16 cellular contexts compared by ENCODE assay signal in the genomic region with DNA sequence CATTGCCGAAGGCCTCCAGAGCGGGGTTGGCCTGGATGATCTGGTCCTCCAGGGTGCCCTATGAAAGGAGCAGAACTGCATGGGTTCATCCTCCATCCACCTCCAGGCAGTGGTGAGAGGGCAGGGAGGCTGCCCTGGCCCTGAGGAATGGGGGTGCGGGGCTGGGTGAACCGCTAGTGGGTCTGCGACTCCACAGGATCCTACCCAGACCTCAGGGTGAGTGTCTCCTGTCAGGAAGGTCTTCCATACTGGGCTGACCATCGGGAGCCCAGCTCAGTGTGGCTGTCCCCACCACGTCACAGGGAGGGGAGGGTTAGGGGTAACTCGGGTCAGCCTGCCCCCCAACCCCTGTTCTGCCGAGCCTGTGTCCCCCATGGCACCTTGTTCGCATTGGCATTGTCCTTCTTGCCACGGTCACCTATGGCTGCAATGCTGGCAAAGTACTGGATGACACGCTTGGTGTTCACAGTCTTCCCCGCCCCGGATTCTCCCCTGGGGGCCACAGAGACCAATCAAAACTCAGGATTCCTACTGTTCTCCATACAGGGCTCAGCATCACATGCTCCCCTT. TPM values are rescaled to one million over a fixed set of nuclear protein-coding genes. Genes with fewer than 3 reads are reported as not detected.
DNase-seq lines count a peak whose midpoint lies in the region; ATAC-seq and TF ChIP-seq lines count a peak whose summit lies in the region.
"Had no signal": no experiment of that assay in that cellular context is flagged by ENCODE, and none has a peak within 500 bp of the region (broad histone marks: within the 10 kb centered on the region; RNA-seq: fewer than 3 reads in every experiment).

No MANE protein-coding gene starts in this region.

- peaks cover 0 to 44% (median 3%) of the 10 kb centered on the region in 12 donors for H3K4me1 ChIP-seq in heart left ventricle
- no peaks in the 10 kb centered on the region for H3K4me1 ChIP-seq in BE2C
- H3K4me1 ChIP-seq in osteoblast (ENCODE audit: insufficient read depth, low read length): no peaks in the 10 kb centered on the region

- no peak overlapping the region for H3K4me2 ChIP-seq in osteoblast (ENCODE audit: insufficient read depth, low read length)
- H3K4me2 ChIP-seq: GM23338 had no signal

- WGBS in heart left ventricle, 4 donors: 50 to 62% (median 54%) methylated on average over 9 to 14 of the region's 14 CpGs

- ATAC-seq in heart left ventricle: peak in 1 of 4 donors; percentile 0
- no peak for ATAC-seq in GM19463 (IDR thresholded peaks at IDR 0.05; ENCODE audit: unreplicated experiment)
- ATAC-seq: GM23338 had no signal

- H3K36me3 ChIP-seq in heart left ventricle: peaks cover 0 to 70% (median 3%) of the 10 kb centered on the region in 9 donors
- H3K36me3 ChIP-seq in BE2C: no peaks in the 10 kb centered on the region
- no peaks in the 10 kb centered on the region for H3K36me3 ChIP-seq in osteoblast (ENCODE audit: insufficient read depth, low read length)

- DNase-seq in heart left ventricle (peak in 2 of 5 donors; percentile 31 to 59), cardiac septum (ENCODE audit: low spot score) (no peak), BE2C (peak; percentile 35), endothelial cell (ENCODE audit: low spot score) (no peak), osteoblast (ENCODE audit: insufficient read length, low spot score, missing footprints) (peak; percentile 82), activated T-cell treated with anti-CD3 and anti-CD28 coated beads for 4 hours (no peak), SIG-M5 treated with dmso at 0.1 percent for 504 hours (lab: John Stamatoyannopoulos, UW; ENCODE audit: unreplicated experiment) (no peak)
- DNase-seq: Calu3; CD4-positive, CD25-positive, alpha-beta regulatory T cell; DMS 273 treated with DMSO at 0.1 percent for 48 hours; H9 had no signal

- H3K27me3 Mint-ChIP-seq in endothelial cell (ENCODE audit: unreplicated experiment): peaks cover 15% of the 10 kb centered on the region

- peak overlapping the region in 3 of 12 donors; percentile 38 to 45 (median 41) for H3K4me3 ChIP-seq in heart left ventricle
- H3K4me3 ChIP-seq in BE2C (ENCODE audit: low read depth, low read length): no peak overlapping the region
- H3K4me3 ChIP-seq in osteoblast (ENCODE audit: insufficient read depth, low read length): no peak overlapping the region
- H3K4me3 ChIP-seq: GM23338 had no signal

- no peaks in the 10 kb centered on the region for H4K20me1 ChIP-seq in osteoblast (ENCODE audit: insufficient read depth, low read length)

- H3K4me1 Mint-ChIP-seq in endothelial cell (ENCODE audit: unreplicated experiment): peaks cover 7% of the 10 kb centered on the region
- H3K4me1 Mint-ChIP-seq: CD4-positive, CD25-positive, alpha-beta regulatory T cell had no signal

- H3K36me3 Mint-ChIP-seq in endothelial cell (ENCODE audit: low read depth, unreplicated experiment): peaks cover 3% of the 10 kb centered on the region
- H3K36me3 Mint-ChIP-seq: CD4-positive, CD25-positive, alpha-beta regulatory T cell had no signal

- no peaks in the 10 kb centered on the region for H3K79me2 ChIP-seq in osteoblast (ENCODE audit: insufficient read depth, low read length)

- H3K27ac ChIP-seq in heart left ventricle (peak overlapping the region in 7 of 12 donors; percentile 4 to 91 (median 82)), osteoblast (ENCODE audit: low read depth, low read length) (no peak overlapping the region)

- H3K27ac Mint-ChIP-seq in endothelial cell (ENCODE audit: unreplicated experiment): peak overlapping the region; percentile 3
- H3K27ac Mint-ChIP-seq: GM23338, H9 had no signal

- no peak overlapping the region for H2AFZ ChIP-seq in osteoblast (ENCODE audit: low read length)
- H2AFZ ChIP-seq: GM23338 had no signal

- H3K9me3 ChIP-seq in heart left ventricle (no peaks in the 10 kb centered on the region), BE2C (no peaks in the 10 kb centered on the region), osteoblast (ENCODE audit: low read depth, low read length) (no peaks in the 10 kb centered on the region)

- H3K9me3 Mint-ChIP-seq in endothelial cell (ENCODE audit: unreplicated experiment): no peaks in the 10 kb centered on the region
- H3K9me3 Mint-ChIP-seq: GM23338, H9 had no signal

- H3K4me3 Mint-ChIP-seq in endothelial cell (ENCODE audit: unreplicated experiment): no peak overlapping the region
- H3K4me3 Mint-ChIP-seq: CD4-positive, CD25-positive, alpha-beta regulatory T cell; GM23338; H9 had no signal

- no peak for TF ChIP-seq CTCF in heart left ventricle (IDR thresholded peaks at IDR 0.05)
- TF ChIP-seq CTCF in BE2C (IDR thresholded peaks at IDR 0.05; ENCODE audit: low read depth, low read length): no peak
- TF ChIP-seq CTCF in endothelial cell (IDR thresholded peaks at IDR 0.05; ENCODE audit: unreplicated experiment): no peak
- TF ChIP-seq CTCF in osteoblast (IDR thresholded peaks at IDR 0.05; ENCODE audit: extremely low read depth, low read depth, low read length): no peak

- intact Hi-C loops in heart left ventricle (cut with DNase I) (no loop called here), cardiac septum (cut with DNase I) (no loop called here)

- H3K27me3 ChIP-seq in heart left ventricle: peaks cover 0 to 10% (median 0%) of the 10 kb centered on the region in 9 donors
- H3K27me3 ChIP-seq in BE2C: peaks cover 19% of the 10 kb centered on the region
- H3K27me3 ChIP-seq in osteoblast (ENCODE audit: insufficient read depth, low read length): no peaks in the 10 kb centered on the region

- TF ChIP-seq POLR2A in heart left ventricle (IDR thresholded peaks at IDR 0.05): no peak

RNA-seq across cellular contexts. Expression of a gene that starts 3.7 kb away (rescaled TPM):
- total RNA-seq in heart left ventricle (1,000 to 10,000 TPM in 4 of 9 donors, 100 to 1,000 TPM in 4, 10 to 100 TPM in 1; 76.8 to 4,027 (median 602) TPM), cardiac septum (170 TPM), endothelial cell (ENCODE audit: unreplicated experiment) (1.6 TPM), osteoblast (under 0.01 TPM in 1 of 2 replicates, not detected in the other)
- polyA plus RNA-seq in heart left ventricle: 1,000 to 10,000 TPM; 1,673 to 5,104 TPM
- not detected for polyA plus RNA-seq in BE2C (2012; ENCODE audit: insufficient read depth, insufficient read length, low read depth)
- total RNA-seq: Calu3; CD4-positive, CD25-positive, alpha-beta regulatory T cell; Daoy had no signal
- polyA plus RNA-seq: AG04450; BJ; CD4-positive, CD25-positive, alpha-beta regulatory T cell had no signal

RNA-seq across cellular contexts. Expression of a gene that starts 27.6 kb away (rescaled TPM):
- total RNA-seq in heart left ventricle: under 1 TPM in 5 of 9 donors, not detected in 4; 0.32 to 0.92 (median 0.64) TPM
- 1 to 10 TPM; 1.6 to 1.8 TPM for polyA plus RNA-seq in heart left ventricle
- not detected for total RNA-seq in cardiac septum
- not detected for polyA plus RNA-seq in BE2C (2012; ENCODE audit: insufficient read depth, insufficient read length, low read depth)
- 0.26 TPM for total RNA-seq in endothelial cell (ENCODE audit: unreplicated experiment)
- not detected in 2 replicates for total RNA-seq in osteoblast
- total RNA-seq: Calu3, Daoy, H9 had no signal
- polyA plus RNA-seq: BJ; CD4-positive, CD25-positive, alpha-beta regulatory T cell; GM23338 had no signal

RNA-seq across cellular contexts. Expression of a gene that starts 31.0 kb away (rescaled TPM):
- total RNA-seq in heart left ventricle (over 10,000 TPM in 7 of 9 donors, 1,000 to 10,000 TPM in 2; 6,202 to 23,825 (median 18,310) TPM), cardiac septum (13,582 TPM), endothelial cell (ENCODE audit: unreplicated experiment) (0.18 TPM), osteoblast (not detected in 2 replicates)
- polyA plus RNA-seq in heart left ventricle: over 10,000 TPM in 1 of 2 donors, 100 to 1,000 TPM in 1; 727 to 12,111 TPM
- 0.32 TPM for polyA plus RNA-seq in BE2C (2012; ENCODE audit: insufficient read depth, insufficient read length, low read depth)
- total RNA-seq: Calu3; CD4-positive, CD25-positive, alpha-beta regulatory T cell; Daoy; GM23338; H9 had no signal
- polyA plus RNA-seq: AG04450; BJ; CD4-positive, CD25-positive, alpha-beta regulatory T cell; GM23338 had no signal

RNA-seq across cellular contexts. Expression of a gene that starts 31.8 kb away (rescaled TPM):
- total RNA-seq in heart left ventricle (under 1 TPM in 1 of 9 donors, not detected in 8; 0.29 TPM), cardiac septum (not detected), endothelial cell (ENCODE audit: unreplicated experiment) (not detected), osteoblast (not detected in 2 replicates)
- polyA plus RNA-seq in heart left ventricle: not detected
- polyA plus RNA-seq in BE2C (2012; ENCODE audit: insufficient read depth, insufficient read length, low read depth): not detected
- total RNA-seq: Calu3; CD4-positive, CD25-positive, alpha-beta regulatory T cell; Daoy; GM23338; H9 had no signal
- polyA plus RNA-seq: AG04450; BJ; CD4-positive, CD25-positive, alpha-beta regulatory T cell; GM23338 had no signal

RNA-seq across cellular contexts. Expression of a gene that starts 39.4 kb away (rescaled TPM):
- total RNA-seq in heart left ventricle: 1 to 10 TPM; 1.4 to 5.0 (median 2.3) TPM
- polyA plus RNA-seq in heart left ventricle: 1 to 10 TPM; 2.2 to 2.4 TPM
- 3.7 TPM for total RNA-seq in cardiac septum
- not detected for polyA plus RNA-seq in BE2C (2012; ENCODE audit: insufficient read depth, insufficient read length, low read depth)
- total RNA-seq in endothelial cell (ENCODE audit: unreplicated experiment): 17.8 TPM
- total RNA-seq in osteoblast: 9.8 and 14.1 TPM in 2 replicates
- total RNA-seq: Calu3; CD4-positive, CD25-positive, alpha-beta regulatory T cell had no signal
- polyA plus RNA-seq: CD4-positive, CD25-positive, alpha-beta regulatory T cell had no signal

Comparison
In these comparisons a context has a peak if more than half of its experiments do, and no peak if none do; other contexts are left out.
1. DNase-seq: peak in BE2C (single experiment) and osteoblast (single experiment); none in cardiac septum (single experiment), endothelial cell (single experiment), activated T-cell treated with anti-CD3 and anti-CD28 coated beads for 4 hours (single experiment) and SIG-M5 treated with dmso at 0.1 percent for 504 hours (single experiment).
2. RNA of a gene that starts 3.7 kb away (total RNA-seq): 76.8 to 4,027 TPM in heart left ventricle and 170 TPM in cardiac septum (single experiment); 1.6 TPM in endothelial cell (single experiment) and under 0.01 TPM in osteoblast; every median in the first group is over 10 times any median in the second.
3. RNA of a gene that starts 31.0 kb away (total RNA-seq): 6,202 to 23,825 TPM in heart left ventricle and 13,582 TPM in cardiac septum (single experiment); 0.18 TPM in endothelial cell (single experiment) and not detected in osteoblast; every median in the first group is over 1,000 times any median in the second.